Comparison of ENCODE assay signal across 4 cellular contexts in genomic region chr3:11985866-11986265, GRCh38. TPM values are rescaled to one million over a fixed set of nuclear protein-coding genes. Genes with fewer than 3 reads are reported as not detected.
"Had no signal": no experiment of that assay in that cellular context is flagged by ENCODE, and none has a peak within 500 bp of the region (broad histone marks: within the 10 kb centered on the region; RNA-seq: fewer than 3 reads in every experiment).

No MANE protein-coding gene starts in this region.

- DNase-seq: GDM1, GF-D8 had no signal

- ATAC-seq: GM12878 had no signal

- H3K4me3 ChIP-seq: GM12878 had no signal

RNA-seq across cellular contexts. Expression of gene SYN2, which starts 18.3 kb away (rescaled TPM):
- total RNA-seq: G401, GM12878 had no signal
